13 cellular contexts compared by ENCODE assay signal in the genomic region with DNA sequence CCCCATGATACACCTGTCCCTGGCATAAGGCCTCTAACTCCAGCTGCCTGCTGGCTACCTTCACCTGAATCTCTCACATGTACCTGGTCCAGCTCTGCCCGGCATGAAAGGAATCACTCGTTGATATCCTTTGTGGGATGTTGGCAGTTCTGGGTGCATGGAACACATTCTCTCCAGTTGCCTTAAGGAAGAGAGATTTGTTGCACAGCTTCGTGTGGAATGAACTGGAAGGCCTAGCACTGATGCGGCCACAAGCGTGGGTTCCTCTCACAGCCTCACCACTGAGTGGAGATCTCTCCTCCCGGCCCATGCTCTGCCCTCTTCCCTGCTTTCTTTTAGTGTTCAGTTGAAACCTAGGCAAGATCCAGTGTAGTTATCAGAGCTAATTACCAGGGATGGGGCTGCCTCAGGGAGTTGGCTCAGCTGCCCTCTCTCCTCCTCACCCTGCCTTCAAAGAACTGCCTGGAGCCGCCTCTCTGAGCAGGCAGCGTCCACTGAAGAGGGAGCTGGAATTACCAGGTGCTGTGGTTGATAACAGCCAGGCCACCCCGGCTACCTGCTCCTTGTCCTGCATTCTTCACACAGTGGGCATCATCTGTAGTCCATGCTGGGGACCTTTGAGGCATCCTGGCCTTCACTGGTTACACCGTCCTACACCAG.
"Had no signal": no experiment of that assay in that cellular context is flagged by ENCODE, and none has a peak within 500 bp of the region (broad histone marks: within the 10 kb centered on the region; RNA-seq: fewer than 3 reads in every experiment).

No MANE protein-coding gene starts in this region.

- H3K4me1 Mint-ChIP-seq: activated naive CD8-positive, alpha-beta T cell treated with anti-CD3 and anti-CD28 coated beads, Interleukin-2, amount 10 ng/mL, durations not matched to agents 7 days and 5 days had no signal

- H3K9me3 ChIP-seq: spleen, upper lobe of left lung had no signal

- H3K27me3 ChIP-seq: heart right ventricle, spleen, upper lobe of left lung had no signal

- DNase-seq: activated CD4-positive, alpha-beta memory T cell treated with anti-CD3 and anti-CD28 coated beads for 36 hours; activated naive CD8-positive, alpha-beta T cell treated with anti-CD3 and anti-CD28 coated beads, Interleukin-2, amount 10 ng/mL, durations not matched to agents 7 days and 5 days; activated T-cell treated with anti-CD3 and anti-CD28 coated beads, Interleukin-2, amount 50 U/mL, for 48 hours; anterior cingulate cortex; heart right ventricle; mesendoderm; right cardiac atrium; spleen; stimulated activated CD4-positive, alpha-beta T cell treated with anti-CD3 and anti-CD28 coated beads, Interleukin-1b, Interleukin-23, amount 100 ng/mL, for 48 hours; stimulated activated naive CD4-positive, alpha-beta T cell; T1000; upper lobe of left lung had no signal

- H3K27ac Mint-ChIP-seq: activated CD4-positive, alpha-beta memory T cell treated with anti-CD3 and anti-CD28 coated beads for 36 hours; activated naive CD8-positive, alpha-beta T cell treated with anti-CD3 and anti-CD28 coated beads, Interleukin-2, amount 10 ng/mL, durations not matched to agents 7 days and 5 days; progenitor cell of endocrine pancreas had no signal

- H3K36me3 Mint-ChIP-seq: activated naive CD8-positive, alpha-beta T cell treated with anti-CD3 and anti-CD28 coated beads, Interleukin-2, amount 10 ng/mL, durations not matched to agents 7 days and 5 days had no signal

- H3K27ac ChIP-seq: heart right ventricle, spleen, upper lobe of left lung had no signal

- H3K27me3 Mint-ChIP-seq: activated CD4-positive, alpha-beta memory T cell treated with anti-CD3 and anti-CD28 coated beads for 36 hours; activated naive CD8-positive, alpha-beta T cell treated with anti-CD3 and anti-CD28 coated beads, Interleukin-2, amount 10 ng/mL, durations not matched to agents 7 days and 5 days; progenitor cell of endocrine pancreas had no signal

- H3K4me3 ChIP-seq: heart right ventricle, spleen, upper lobe of left lung had no signal

- H3K4me3 Mint-ChIP-seq: activated CD4-positive, alpha-beta memory T cell treated with anti-CD3 and anti-CD28 coated beads for 36 hours; activated naive CD8-positive, alpha-beta T cell treated with anti-CD3 and anti-CD28 coated beads, Interleukin-2, amount 10 ng/mL, durations not matched to agents 7 days and 5 days had no signal

- H3K4me1 ChIP-seq: spleen, upper lobe of left lung had no signal

- H3K36me3 ChIP-seq: heart right ventricle, upper lobe of left lung had no signal
